Comparison of ENCODE assay signal across 8 cellular contexts in genomic region chr6:71419217-71419953, GRCh38.
DNase-seq lines count a peak whose midpoint lies in the region; ATAC-seq, FAIRE-seq and TF ChIP-seq lines count a peak whose summit lies in the region.

No MANE protein-coding gene starts in this region.

- TF ChIP-seq EP300 in gastroesophageal sphincter (IDR thresholded peaks at IDR 0.05), result no peak

- peaks cover 65% of the 10 kb centered on the region for H3K27me3 Mint-ChIP-seq in T-helper 17 cell

- peak overlapping the region; percentile 63 for H3K4me3 Mint-ChIP-seq in T-helper 17 cell

- no peak overlapping the region for H3K27ac Mint-ChIP-seq in T-helper 17 cell

- intact Hi-C loops in prostate gland (cut with DNase I), result loop anchor here (2.0 kb wide), 1 partner anchor 131 kb away; the partner anchor contains the start of gene OGFRL1

- H3K9me3 ChIP-seq in T-helper 17 cell (ENCODE audit: control insufficient read depth, low read length, poor library complexity, severe bottlenecking) (no peaks in the 10 kb centered on the region), gastroesophageal sphincter (no peaks in the 10 kb centered on the region), prostate gland (no peaks in the 10 kb centered on the region)

- FAIRE-seq in GM19239 (lab: Jason Lieb, UNC), result no peak

- H3K4me3 ChIP-seq in gastroesophageal sphincter, result peak overlapping the region; percentile 75 to 84
- H3K4me3 ChIP-seq in prostate gland, result peak overlapping the region; percentile 82 to 98

- H3K36me3 Mint-ChIP-seq in T-helper 17 cell (ENCODE audit: low read depth), result peaks cover 4% of the 10 kb centered on the region

- TF ChIP-seq POLR2A in gastroesophageal sphincter (IDR thresholded peaks at IDR 0.05) (no peak), prostate gland (IDR thresholded peaks at IDR 0.05) (no peak)

- TF ChIP-seq CTCF in gastroesophageal sphincter (IDR thresholded peaks at IDR 0.05), result no peak
- no peak for TF ChIP-seq CTCF in prostate gland (IDR thresholded peaks at IDR 0.05)

- no peaks in the 10 kb centered on the region for H3K4me1 Mint-ChIP-seq in T-helper 17 cell

- H3K36me3 ChIP-seq in gastroesophageal sphincter, result peaks cover 3 to 24% of the 10 kb centered on the region in 2 donors
- no peaks in the 10 kb centered on the region for H3K36me3 ChIP-seq in prostate gland

- peak; percentile 58 for DNase-seq in ELF-1 (ENCODE audit: low read depth, low spot score)
- no peak for DNase-seq in T-helper 17 cell
- DNase-seq in prostate gland (ENCODE audit: low spot score), result no peak
- DNase-seq in GM19239 (ENCODE audit: insufficient read length, low spot score), result no peak
- no peak for DNase-seq in NCI-H2081 (lab: John Stamatoyannopoulos, UW)
- DNase-seq in cerebellum (ENCODE audit: low spot score), result no peak

- WGBS in gastroesophageal sphincter (ENCODE audit: low coverage in 1 of 2), 2 donors, result 3 to 16% methylated on average over 18 to 26 of the region's 27 CpGs
- 15% methylated on average over 27 of the region's 27 CpGs for WGBS in prostate gland

- ATAC-seq in T-helper 17 cell (no peak), gastroesophageal sphincter (no peak), HG02884 (IDR thresholded peaks at IDR 0.05; ENCODE audit: unreplicated experiment) (no peak)

- H3K27me3 ChIP-seq in gastroesophageal sphincter, result no peaks in the 10 kb centered on the region
- no peaks in the 10 kb centered on the region for H3K27me3 ChIP-seq in prostate gland (replicated peaks; ENCODE audit: insufficient read depth)

- H3K27ac ChIP-seq in gastroesophageal sphincter, result peak overlapping the region; percentile 78 to 100 (median 96)
- peak overlapping the region; percentile 92 to 94 for H3K27ac ChIP-seq in prostate gland

- H3K4me1 ChIP-seq in gastroesophageal sphincter (peaks cover 4 to 48% (median 6%) of the 10 kb centered on the region in 3 donors), prostate gland (replicated peaks) (no peaks in the 10 kb centered on the region)
